Comparison of ENCODE assay signal across 23 cellular contexts in genomic region chr11:14253878-14254277, GRCh38.
"Had no signal": no experiment of that assay in that cellular context is flagged by ENCODE, and none has a peak within 500 bp of the region (broad histone marks: within the 10 kb centered on the region; RNA-seq: fewer than 3 reads in every experiment).

No MANE protein-coding gene starts in this region.

- H3K27ac ChIP-seq: coronary artery, neural progenitor cell, testis, VCaP had no signal

- H3K36me3 ChIP-seq: neural progenitor cell had no signal

- ATAC-seq: activated CD4-positive, CD25-positive, alpha-beta regulatory T cell treated with anti-CD3 and anti-CD28 coated beads, Interleukin-2, amount 50 U/mL, for 24 hours; left lobe of liver had no signal

- H3K9me3 ChIP-seq: testis had no signal

- DNase-seq: activated CD4-positive, alpha-beta memory T cell treated with anti-CD3 and anti-CD28 coated beads, Interleukin-2, amount 10 ng/mL, durations not matched to agents 7 days and 5 days; activated CD4-positive, alpha-beta T cell treated with anti-CD3 and anti-CD28 coated beads, Interleukin-2, amount 10 ng/mL, durations not matched to agents 24 days and 14 days; activated effector memory CD4-positive, alpha-beta T cell treated with Interleukin-2 at 50 U/mL for 16 hours; activated naive CD4-positive, alpha-beta T cell treated with anti-CD3 and anti-CD28 coated beads for 36 hours; activated naive CD8-positive, alpha-beta T cell treated with anti-CD3 and anti-CD28 coated beads, Interleukin-2, amount 10 ng/mL, durations not matched to agents 7 days and 5 days; activated T-cell treated with anti-CD3 and anti-CD28 coated beads, Interleukin-2, amount 50 U/mL, for 72 hours; amniotic stem cell; cerebellar nuclear complex; kidney; mesenchymal stem cell; posterior cingulate gyrus; retina; stimulated activated CD4-positive, alpha-beta T cell treated with anti-CD3 and anti-CD28 coated beads, Interleukin-2, amount 100 ng/mL, for 48 hours; stimulated activated CD8-positive, alpha-beta memory T cell treated with anti-CD3 and anti-CD28 coated beads, Interleukin-4, amount 100 ng/mL, for 48 hours; stimulated activated naive CD4-positive, alpha-beta T cell; T-helper 2 cell; testis had no signal

- H3K4me3 ChIP-seq: coronary artery, neural progenitor cell, testis had no signal

- H3K27me3 ChIP-seq: neural progenitor cell, testis had no signal

- FAIRE-seq: bronchial epithelial cell, kidney had no signal
